Comparison of ENCODE assay signal across 11 cellular contexts in the genomic region with DNA sequence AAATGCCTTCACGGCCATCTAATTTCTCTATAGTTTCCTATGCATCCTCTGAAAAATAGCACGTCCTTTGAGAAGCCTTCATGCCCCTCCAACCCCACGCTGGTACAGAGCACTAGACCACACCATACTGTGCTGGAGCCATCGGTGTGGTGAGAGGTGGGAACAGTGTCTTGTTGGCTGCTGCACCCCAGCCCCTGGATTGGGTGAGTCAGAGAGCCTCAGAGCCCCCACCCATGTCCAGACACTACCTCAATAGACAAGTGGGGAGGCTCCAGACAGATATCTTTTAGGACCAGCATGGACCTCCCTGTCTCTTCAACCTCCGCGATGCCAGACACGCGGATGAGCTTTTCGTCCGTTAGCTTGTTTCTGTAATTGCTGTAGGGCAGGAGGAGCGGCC. TPM values are rescaled to one million over a fixed set of nuclear protein-coding genes. Genes with fewer than 3 reads are reported as not detected.
"Had no signal": no experiment of that assay in that cellular context is flagged by ENCODE, and none has a peak within 500 bp of the region (broad histone marks: within the 10 kb centered on the region; RNA-seq: fewer than 3 reads in every experiment).

No MANE protein-coding gene starts in this region.

- H3K4me3 ChIP-seq: GM23248, HAP-1 had no signal

- DNase-seq: GM23248, GOT3, H7, HFFc6, KG1 had no signal

- H3K36me3 ChIP-seq: HAP-1 had no signal

- H3K27ac ChIP-seq: GM23248, HL-60 had no signal

- H3K4me1 ChIP-seq: HAP-1 had no signal

- H3K9me3 ChIP-seq: HAP-1 had no signal

- H3K9ac ChIP-seq: GM23248 had no signal

- H2AFZ ChIP-seq: GM23248 had no signal

RNA-seq across cellular contexts. Expression of gene TGM5, which starts 12.1 kb away (rescaled TPM):
- total RNA-seq: GM23248, H4, H7, HFFc6 had no signal
- polyA plus RNA-seq: GM23248, IgD-negative memory B cell had no signal

RNA-seq across cellular contexts. Expression of gene TGM7, which starts 23.2 kb away (rescaled TPM):
- total RNA-seq: GM23248, H4, H7, HepG2, HFFc6, HT1080 had no signal
- polyA plus RNA-seq: GM23248, HepG2, IgD-negative memory B cell had no signal

RNA-seq across cellular contexts. Expression of gene EPB42, which starts 58.1 kb away (rescaled TPM):
- total RNA-seq: GM23248, H4, H7, HepG2, HFFc6, HT1080 had no signal
- polyA plus RNA-seq: GM23248, HepG2, IgD-negative memory B cell had no signal
